In the genomic region with DNA sequence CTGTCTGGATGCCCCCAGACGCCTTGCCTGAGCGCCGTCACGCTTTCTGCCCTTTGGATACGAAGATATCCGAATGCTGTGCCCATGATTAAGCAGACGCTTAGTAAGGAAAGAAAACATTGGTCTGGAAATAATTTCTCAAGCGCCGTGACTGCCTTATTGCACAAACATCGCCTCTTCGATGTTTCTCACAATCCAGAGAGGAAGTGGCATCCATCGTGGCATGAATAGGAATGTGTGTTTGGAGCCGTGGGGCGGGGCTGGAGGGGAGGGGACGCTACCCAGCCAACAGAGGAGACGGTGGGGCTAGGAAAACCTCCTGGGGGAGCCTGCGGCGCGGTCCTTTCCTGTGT, we compare ENCODE assay signal across 8 cellular contexts.
DNase-seq lines count a peak whose midpoint lies in the region; ATAC-seq and FAIRE-seq lines count a peak whose summit lies in the region.

No MANE protein-coding gene starts in this region.

- peaks cover 72% of the 10 kb centered on the region for H3K27me3 Mint-ChIP-seq in dendritic cell treated with granulocyte-macrophage colony-stimulating factor and Interleukin-4, amounts not matched to agents 40 ng/mL and 50 ng/mL, for 4 days

- peaks cover 31% of the 10 kb centered on the region for H3K4me1 Mint-ChIP-seq in dendritic cell treated with granulocyte-macrophage colony-stimulating factor and Interleukin-4, amounts not matched to agents 40 ng/mL and 50 ng/mL, for 4 days (ENCODE audit: low read depth)

- no peaks in the 10 kb centered on the region for H3K9me3 ChIP-seq in muscle layer of colon (ENCODE audit: low read length)

- H3K9ac ChIP-seq in muscle layer of colon (ENCODE audit: low read length): no peak overlapping the region

- FAIRE-seq in HTR-8/SVneo (lab: Jason Lieb, UNC): no peak

- peaks cover 12 to 56% of the 10 kb centered on the region in 2 donors for H3K27me3 ChIP-seq in muscle layer of colon (ENCODE audit: control insufficient read depth in 1 of 2, insufficient read depth in 2 of 2, low read length in 2 of 2)

- DNase-seq in DMS79 (lab: John Stamatoyannopoulos, UW) (peak; percentile 19), NCI-H69 (lab: John Stamatoyannopoulos, UW) (peak; percentile 88), HTR-8/SVneo (ENCODE audit: insufficient read length, low spot score) (no peak), NCI-H82 (lab: John Stamatoyannopoulos, UW) (no peak)

- peak overlapping the region; percentile 66 for H3K4me3 Mint-ChIP-seq in dendritic cell treated with granulocyte-macrophage colony-stimulating factor and Interleukin-4, amounts not matched to agents 40 ng/mL and 50 ng/mL, for 4 days

- intact Hi-C loops in dendritic cell treated with granulocyte-macrophage colony-stimulating factor and Interleukin-4, amounts not matched to agents 40 ng/mL and 50 ng/mL, for 4 days (cut with micrococcal nuclease): no loop called here

- peaks cover 18% of the 10 kb centered on the region for H3K9me3 Mint-ChIP-seq in dendritic cell treated with granulocyte-macrophage colony-stimulating factor and Interleukin-4, amounts not matched to agents 40 ng/mL and 50 ng/mL, for 4 days

- no peaks in the 10 kb centered on the region for H3K36me3 ChIP-seq in muscle layer of colon (ENCODE audit: insufficient read depth, low read length)

- H3K27ac Mint-ChIP-seq in dendritic cell treated with granulocyte-macrophage colony-stimulating factor and Interleukin-4, amounts not matched to agents 40 ng/mL and 50 ng/mL, for 4 days: no peak overlapping the region

- H3K27ac ChIP-seq in muscle layer of colon (ENCODE audit: low read depth, low read length): no peak overlapping the region

- H3K4me3 ChIP-seq in muscle layer of colon (ENCODE audit: low read depth in 1 of 2, low read length in 2 of 2): peak overlapping the region; percentile 35 to 66

- no peaks in the 10 kb centered on the region for H3K36me3 Mint-ChIP-seq in dendritic cell treated with granulocyte-macrophage colony-stimulating factor and Interleukin-4, amounts not matched to agents 40 ng/mL and 50 ng/mL, for 4 days (ENCODE audit: low read depth)

- H3K4me1 ChIP-seq in muscle layer of colon (ENCODE audit: insufficient read depth, low read length): no peaks in the 10 kb centered on the region

- no peak for ATAC-seq in HG03135 (IDR thresholded peaks at IDR 0.05; ENCODE audit: unreplicated experiment)
- ATAC-seq in HG03378 (IDR thresholded peaks at IDR 0.05; ENCODE audit: unreplicated experiment): no peak

Comparison
In these comparisons a context has a peak if more than half of its experiments do, and no peak if none do; other contexts are left out.
1. DNase-seq: peak in DMS79 (single experiment) and NCI-H69 (single experiment); none in HTR-8/SVneo (single experiment) and NCI-H82 (single experiment).